1 cellular context compared by ENCODE assay signal in genomic region chr7:89771003-89771636, GRCh38.
TF ChIP-seq lines count a peak whose summit lies in the region.

No MANE protein-coding gene starts in this region.

TF ChIP-seq in GM23338, 12 proteins besides CTCF, POLR2A, EP300 and RAD21 (continued from another document):
- TF ChIP-seq ZNF462 (CRISPR knock-in tag; IDR thresholded peaks at IDR 0.05) (no peak), POLR2AphosphoS5 (IDR thresholded peaks at IDR 0.05; ENCODE audit: low read depth) (no peak), JUNB (IDR thresholded peaks at IDR 0.05; ENCODE audit: unreplicated experiment) (no peak), STAT1 (IDR thresholded peaks at IDR 0.05; ENCODE audit: unreplicated experiment) (no peak), ZNF331 (CRISPR knock-in tag; IDR thresholded peaks at IDR 0.05; ENCODE audit: low read depth) (no peak), REST (IDR thresholded peaks at IDR 0.05; ENCODE audit: unreplicated experiment) (no peak), CREB1 (CRISPR knock-in tag; IDR thresholded peaks at IDR 0.05; ENCODE audit: low read depth) (no peak), ZNF114 (CRISPR knock-in tag; IDR thresholded peaks at IDR 0.05) (no peak), NANOG (IDR thresholded peaks at IDR 0.05; ENCODE audit: borderline replicate concordance) (no peak), ETS1 (IDR thresholded peaks at IDR 0.05) (no peak)
